ENCODE assay signal across 17 cellular contexts in the genomic region with DNA sequence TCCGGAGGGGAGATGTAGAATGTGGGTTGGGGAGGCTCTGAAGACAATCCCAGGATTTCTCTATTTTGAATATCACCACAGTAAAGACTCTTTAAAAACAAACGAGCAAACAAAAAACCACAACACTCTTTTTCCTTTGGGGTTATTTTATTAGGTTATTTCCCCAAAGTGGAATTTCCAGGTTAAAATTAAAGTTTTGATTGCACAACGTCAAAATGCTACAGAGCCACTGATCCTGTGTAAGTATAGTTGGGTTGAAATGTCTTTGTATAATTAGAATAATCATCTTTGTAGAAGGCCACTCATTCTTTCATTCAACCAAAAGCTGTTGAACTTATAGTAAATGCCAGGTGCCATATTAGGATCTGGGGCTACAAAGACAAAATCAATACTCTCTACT.
"Had no signal": no experiment of that assay in that cellular context is flagged by ENCODE, and none has a peak within 500 bp of the region (broad histone marks: within the 10 kb centered on the region; RNA-seq: fewer than 3 reads in every experiment).

No MANE protein-coding gene starts in this region.

- H3K27me3 ChIP-seq: neural progenitor cell, tibial nerve, uterus had no signal

- H3K4me1 ChIP-seq: neural progenitor cell had no signal

- ATAC-seq: effector memory CD8-positive, alpha-beta T cell; sciatic nerve had no signal

- H3K4me1 Mint-ChIP-seq: immature natural killer cell had no signal

- H3K4me3 ChIP-seq: neural progenitor cell, tibial nerve, uterus had no signal

- H2AFZ ChIP-seq: neural progenitor cell had no signal

- H3K4me3 Mint-ChIP-seq: activated T-helper 1 cell treated with anti-CD3 and anti-CD28 coated beads, Interleukin-12 subunit alpha, Interleukin-12 subunit beta, Interleukin-2, Interleukin-4 antibody, amounts not matched to agents 30 ng/mL and 10 ng/mL and 1 ng/mL, durations not matched to agents 14 hours and 24 hours and 36 hours; effector memory CD8-positive, alpha-beta T cell; immature natural killer cell; mesothelial cell of epicardium; neural progenitor cell had no signal

- H3K9me3 ChIP-seq: tibial nerve, uterus had no signal

- H3K27ac ChIP-seq: epithelial cell of prostate, neural progenitor cell, tibial nerve, uterus had no signal

- H3K9me3 Mint-ChIP-seq: activated T-helper 1 cell treated with anti-CD3 and anti-CD28 coated beads, Interleukin-12 subunit alpha, Interleukin-12 subunit beta, Interleukin-2, Interleukin-4 antibody, amounts not matched to agents 30 ng/mL and 10 ng/mL and 1 ng/mL, durations not matched to agents 14 hours and 24 hours and 36 hours; effector memory CD8-positive, alpha-beta T cell; immature natural killer cell; mesothelial cell of epicardium had no signal

- H3K4me2 ChIP-seq: neural progenitor cell had no signal

- H3K36me3 ChIP-seq: neural progenitor cell, tibial nerve, uterus had no signal

- DNase-seq: activated CD4-positive, alpha-beta T cell treated with anti-CD3 and anti-CD28 coated beads, Interleukin-2, amount 50 U/mL, for 1 hour; activated CD4-positive, CD25-positive, alpha-beta regulatory T cell; activated CD8-positive, alpha-beta memory T cell treated with anti-CD3 and anti-CD28 coated beads for 24 hours; activated naive CD4-positive, alpha-beta T cell; dermis blood vessel endothelial cell; effector memory CD8-positive, alpha-beta T cell; foreskin melanocyte; head of caudate nucleus; immature natural killer cell; T-helper 2 cell; uterus had no signal

- H3K27ac Mint-ChIP-seq: activated T-helper 1 cell treated with anti-CD3 and anti-CD28 coated beads, Interleukin-12 subunit alpha, Interleukin-12 subunit beta, Interleukin-2, Interleukin-4 antibody, amounts not matched to agents 30 ng/mL and 10 ng/mL and 1 ng/mL, durations not matched to agents 14 hours and 24 hours and 36 hours; effector memory CD8-positive, alpha-beta T cell; immature natural killer cell; mesothelial cell of epicardium; neural progenitor cell had no signal

- H3K36me3 Mint-ChIP-seq: immature natural killer cell, mesothelial cell of epicardium, neural progenitor cell had no signal

- H3K9ac ChIP-seq: neural progenitor cell had no signal
